Comparison of ENCODE assay signal across 15 cellular contexts in genomic region chr11:134676516-134677287, GRCh38.
DNase-seq lines count a peak whose midpoint lies in the region; ATAC-seq and TF ChIP-seq lines count a peak whose summit lies in the region.
"Had no signal": no experiment of that assay in that cellular context is flagged by ENCODE, and none has a peak within 500 bp of the region (broad histone marks: within the 10 kb centered on the region; RNA-seq: fewer than 3 reads in every experiment).

No MANE protein-coding gene starts in this region.

- no peaks in the 10 kb centered on the region for H3K27me3 ChIP-seq in lung (ENCODE audit: control insufficient read depth, insufficient read depth)

- no peak overlapping the region for H3K4me3 Mint-ChIP-seq in osteocyte (ENCODE audit: unreplicated experiment)
- H3K4me3 Mint-ChIP-seq in stimulated activated effector memory CD8-positive, alpha-beta T cell treated with anti-CD3 and anti-CD28 coated beads, Interleukin-12 subunit alpha, Interleukin-12 subunit beta, amount 100 ng/mL, for 72 hours, result no peak overlapping the region
- H3K4me3 Mint-ChIP-seq: B cell; CD4-positive, alpha-beta memory T cell; GM23338 had no signal

- no peaks in the 10 kb centered on the region for H3K4me1 ChIP-seq in lung (ENCODE audit: control insufficient read depth in 2 of 2, insufficient read depth in 2 of 2, low read length in 2 of 2)

- ATAC-seq in lung (ENCODE audit: insufficient read depth, low FRiP score) (no peak), GM19324 (IDR thresholded peaks at IDR 0.05; ENCODE audit: low FRiP score, unreplicated experiment) (no peak), HG02678 (IDR thresholded peaks at IDR 0.05; ENCODE audit: unreplicated experiment) (no peak), HG02623 (IDR thresholded peaks at IDR 0.05; ENCODE audit: unreplicated experiment) (no peak)
- ATAC-seq in stimulated activated effector memory CD8-positive, alpha-beta T cell treated with anti-CD3 and anti-CD28 coated beads, Interleukin-12 subunit alpha, Interleukin-12 subunit beta, amount 100 ng/mL, for 72 hours, result peak; percentile 32
- ATAC-seq: GM12878, GM23338 had no signal

- H3K36me3 ChIP-seq in lung (ENCODE audit: control insufficient read depth in 2 of 2, insufficient read depth in 2 of 2, low read length in 2 of 2), result no peaks in the 10 kb centered on the region

- H3K4me1 Mint-ChIP-seq in osteocyte (ENCODE audit: unreplicated experiment), result no peaks in the 10 kb centered on the region
- H3K4me1 Mint-ChIP-seq in stimulated activated effector memory CD8-positive, alpha-beta T cell treated with anti-CD3 and anti-CD28 coated beads, Interleukin-12 subunit alpha, Interleukin-12 subunit beta, amount 100 ng/mL, for 72 hours, result no peaks in the 10 kb centered on the region
- H3K4me1 Mint-ChIP-seq: B cell; CD4-positive, alpha-beta memory T cell; GM23338 had no signal

- no peaks in the 10 kb centered on the region for H3K36me3 Mint-ChIP-seq in osteocyte (ENCODE audit: unreplicated experiment)
- no peaks in the 10 kb centered on the region for H3K36me3 Mint-ChIP-seq in stimulated activated effector memory CD8-positive, alpha-beta T cell treated with anti-CD3 and anti-CD28 coated beads, Interleukin-12 subunit alpha, Interleukin-12 subunit beta, amount 100 ng/mL, for 72 hours
- H3K36me3 Mint-ChIP-seq: CD4-positive, alpha-beta memory T cell had no signal

- 82 to 88% methylated on average over 16 of the region's 16 CpGs for WGBS in lung, 2 donors

- no peak overlapping the region for H3K27ac ChIP-seq in lung (ENCODE audit: low read depth in 1 of 2, low read length in 1 of 2)

- no peaks in the 10 kb centered on the region for H3K9me3 Mint-ChIP-seq in osteocyte (ENCODE audit: unreplicated experiment)
- H3K9me3 Mint-ChIP-seq in stimulated activated effector memory CD8-positive, alpha-beta T cell treated with anti-CD3 and anti-CD28 coated beads, Interleukin-12 subunit alpha, Interleukin-12 subunit beta, amount 100 ng/mL, for 72 hours, result no peaks in the 10 kb centered on the region
- H3K9me3 Mint-ChIP-seq: CD4-positive, alpha-beta memory T cell; GM23338 had no signal

- no peak overlapping the region for H3K27ac Mint-ChIP-seq in osteocyte (ENCODE audit: unreplicated experiment)
- H3K27ac Mint-ChIP-seq in stimulated activated effector memory CD8-positive, alpha-beta T cell treated with anti-CD3 and anti-CD28 coated beads, Interleukin-12 subunit alpha, Interleukin-12 subunit beta, amount 100 ng/mL, for 72 hours, result no peak overlapping the region
- H3K27ac Mint-ChIP-seq: B cell; CD4-positive, alpha-beta memory T cell; GM23338 had no signal

- DNase-seq in brain pericyte (ENCODE audit: low read depth, low spot score) (peak; percentile 13), lung (ENCODE audit: low spot score) (peak; percentile 26), osteocyte (ENCODE audit: extremely low spot score, unreplicated experiment) (peak; percentile 72)
- DNase-seq in stimulated activated effector memory CD8-positive, alpha-beta T cell treated with anti-CD3 and anti-CD28 coated beads, Interleukin-12 subunit alpha, Interleukin-12 subunit beta, amount 100 ng/mL, for 72 hours (ENCODE audit: low spot score in 2 of 2), result peak in 1 of 2 donors; percentile 13
- no peak for DNase-seq in activated CD4-positive, alpha-beta T cell treated with anti-CD3 and anti-CD28 coated beads for 4 hours
- DNase-seq: C1 segment of cervical spinal cord; CD4-positive, alpha-beta memory T cell; DMS79; H7 had no signal

- TF ChIP-seq CTCF in lung (IDR thresholded peaks at IDR 0.05; ENCODE audit: control extremely low read depth, extremely low read depth) (no peak), osteocyte (IDR thresholded peaks at IDR 0.05) (no peak)

- H3K9me3 ChIP-seq in lung (ENCODE audit: control insufficient read depth in 2 of 2, insufficient read depth in 1 of 2, low read length in 1 of 2), result peaks cover 0 to 7% of the 10 kb centered on the region in 2 donors

- H3K4me3 ChIP-seq in lung, result no peak overlapping the region
- H3K4me3 ChIP-seq: GM12878, GM23338 had no signal

- H3K27me3 Mint-ChIP-seq in osteocyte (ENCODE audit: unreplicated experiment), result no peaks in the 10 kb centered on the region
- H3K27me3 Mint-ChIP-seq: B cell; CD4-positive, alpha-beta memory T cell had no signal

Comparison
In these comparisons a context has a peak if more than half of its experiments do, and no peak if none do; other contexts are left out.
1. DNase-seq: peak in brain pericyte (single experiment), lung (single experiment) and osteocyte (single experiment); none in activated CD4-positive, alpha-beta T cell treated with anti-CD3 and anti-CD28 coated beads for 4 hours (0 of 2).